In the genomic region with DNA sequence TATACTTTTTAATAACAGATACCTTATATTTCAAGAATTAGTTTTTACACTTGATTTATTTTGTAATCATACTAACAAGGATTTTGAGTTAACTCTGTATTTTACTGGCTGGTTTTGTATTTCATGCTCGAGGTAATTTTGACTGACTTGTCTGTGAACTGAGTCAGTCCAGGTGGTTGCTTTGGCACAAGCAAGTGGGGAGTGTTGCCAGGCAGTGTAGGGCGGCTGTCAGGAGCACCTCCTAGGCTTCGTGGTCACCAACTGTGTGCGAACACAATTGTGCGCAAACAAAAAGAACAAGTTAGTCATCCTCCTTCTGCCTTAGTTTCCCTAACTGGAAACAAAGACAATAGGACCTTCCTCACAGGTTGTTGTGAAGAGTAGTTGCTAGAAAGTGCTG, we compare ENCODE assay signal across 26 cellular contexts.
"Had no signal": no experiment of that assay in that cellular context is flagged by ENCODE, and none has a peak within 500 bp of the region (broad histone marks: within the 10 kb centered on the region; RNA-seq: fewer than 3 reads in every experiment).

No MANE protein-coding gene starts in this region.

- H3K4me3 ChIP-seq: cardiac muscle cell, esophagus squamous epithelium, left ventricle myocardium inferior, lung, prostate gland, transverse colon had no signal

- FAIRE-seq: astrocyte, endothelial cell of umbilical vein, frontal cortex had no signal

- H3K4me1 ChIP-seq: esophagus squamous epithelium, left ventricle myocardium inferior, prostate gland, transverse colon had no signal

- H3K9me3 ChIP-seq: esophagus squamous epithelium, left ventricle myocardium inferior, prostate gland, transverse colon had no signal

- DNase-seq: activated CD4-positive, alpha-beta memory T cell treated with anti-CD3 and anti-CD28 coated beads for 36 hours; activated CD4-positive, alpha-beta T cell treated with anti-CD3 and anti-CD28 coated beads, Interleukin-2, amount 10 ng/mL, durations not matched to agents 24 days and 14 days; activated CD8-positive, alpha-beta memory T cell treated with anti-CD3 and anti-CD28 coated beads, Interleukin-2, amount 50 U/mL, for 48 hours; activated gamma-delta T cell; activated naive CD4-positive, alpha-beta T cell treated with anti-CD3 and anti-CD28 coated beads, Interleukin-2, amount 10 ng/mL, durations not matched to agents 7 days and 5 days; activated naive CD8-positive, alpha-beta T cell treated with anti-CD3 and anti-CD28 coated beads, Interleukin-2, amount 10 ng/mL, durations not matched to agents 7 days and 5 days; activated T-cell treated with anti-CD3 and anti-CD28 coated beads, Interleukin-2, amount 50 U/mL, for 24 hours; cortex of kidney; effector memory CD8-positive, alpha-beta T cell; esophagus squamous epithelium; left ventricle myocardium inferior; mesendoderm; retina; stimulated activated naive CD4-positive, alpha-beta T cell; SW 1271; T1000; transverse colon; WERI-Rb-1 had no signal

- H3K36me3 ChIP-seq: cardiac muscle cell, esophagus squamous epithelium, left ventricle myocardium inferior, prostate gland, transverse colon had no signal

- ATAC-seq: activated CD4-positive, CD25-positive, alpha-beta regulatory T cell treated with anti-CD3 and anti-CD28 coated beads, Interleukin-2, amount 50 U/mL, for 24 hours; effector memory CD8-positive, alpha-beta T cell; natural killer cell treated with Interleukin-12 subunit alpha and Interleukin-12 subunit beta and Interleukin-15 and Interleukin-18, amount 100 ng/mL, for 72 hours had no signal

- H3K27me3 ChIP-seq: cardiac muscle cell, esophagus squamous epithelium, transverse colon had no signal

- H3K27ac ChIP-seq: cardiac muscle cell, esophagus squamous epithelium, left ventricle myocardium inferior, prostate gland, transverse colon, WERI-Rb-1 had no signal
